ENCODE assay signal across 25 cellular contexts in genomic region chr19:1366899-1367870, GRCh38. TPM values are rescaled to one million over a fixed set of nuclear protein-coding genes. Genes with fewer than 3 reads are reported as not detected.
DNase-seq lines count a peak whose midpoint lies in the region; ATAC-seq and TF ChIP-seq lines count a peak whose summit lies in the region.
"Had no signal": no experiment of that assay in that cellular context is flagged by ENCODE, and none has a peak within 500 bp of the region (broad histone marks: within the 10 kb centered on the region; RNA-seq: fewer than 3 reads in every experiment).

No MANE protein-coding gene starts in this region.

- no peaks in the 10 kb centered on the region for H3K36me3 Mint-ChIP-seq in T-helper 17 cell (ENCODE audit: low read depth)
- H3K36me3 Mint-ChIP-seq in effector memory CD8-positive, alpha-beta T cell (ENCODE audit: insufficient read depth) = peaks cover 7% of the 10 kb centered on the region

- no peaks in the 10 kb centered on the region for H3K27me3 Mint-ChIP-seq in T-helper 17 cell
- H3K27me3 Mint-ChIP-seq in effector memory CD8-positive, alpha-beta T cell = no peaks in the 10 kb centered on the region
- H3K27me3 Mint-ChIP-seq: activated CD4-positive, alpha-beta T cell treated with anti-CD3 and anti-CD28 coated beads, Interleukin-2, amount 10 ng/mL, durations not matched to agents 24 days and 14 days; activated CD8-positive, alpha-beta memory T cell treated with anti-CD3 and anti-CD28 coated beads, Interleukin-2, amount 10 ng/mL, durations not matched to agents 7 days and 5 days; activated naive CD8-positive, alpha-beta T cell; T-cell had no signal

- peak; percentile 27 for DNase-seq in Right ventricle myocardium inferior (ENCODE audit: missing footprints)
- DNase-seq in left ventricle myocardium superior = no peak
- peak; percentile 88 for DNase-seq in foreskin melanocyte
- DNase-seq in T-helper 17 cell = no peak
- no peak for DNase-seq in SW 1271 (lab: John Stamatoyannopoulos, UW)
- DNase-seq in effector memory CD8-positive, alpha-beta T cell = no peak
- DNase-seq: activated CD4-positive, alpha-beta T cell treated with anti-CD3 and anti-CD28 coated beads, Interleukin-2, amount 10 ng/mL, durations not matched to agents 24 days and 14 days; activated CD8-positive, alpha-beta memory T cell treated with anti-CD3 and anti-CD28 coated beads, Interleukin-2, amount 10 ng/mL, durations not matched to agents 7 days and 5 days; kidney; mammary epithelial cell; NCI-H1436 treated with DMSO at 0.1 percent for 48 hours; NCI-H2171; NCI-H526; occipital lobe; SIG-M5; spleen; stimulated activated CD4-positive, alpha-beta T cell treated with anti-CD3 and anti-CD28 coated beads, Interleukin-4, amount 100 ng/mL, for 1 hour; stimulated activated naive CD8-positive, alpha-beta T cell treated with anti-CD3 and anti-CD28 coated beads, Interleukin-15, Interleukin-2, amounts not matched to agents 100 U/mL and 50 U/mL, for 24 hours; T-cell; tibial artery had no signal

- peaks cover 9% of the 10 kb centered on the region for H3K4me1 Mint-ChIP-seq in T-helper 17 cell
- peaks cover 0 to 13% of the 10 kb centered on the region in 2 donors for H3K4me1 Mint-ChIP-seq in effector memory CD8-positive, alpha-beta T cell (ENCODE audit: low read depth in 2 of 2)

- no peak overlapping the region for H3K27ac Mint-ChIP-seq in T-helper 17 cell
- no peak overlapping the region for H3K27ac Mint-ChIP-seq in effector memory CD8-positive, alpha-beta T cell
- H3K27ac Mint-ChIP-seq: activated CD4-positive, alpha-beta T cell treated with anti-CD3 and anti-CD28 coated beads, Interleukin-2, amount 10 ng/mL, durations not matched to agents 24 days and 14 days; activated CD8-positive, alpha-beta memory T cell treated with anti-CD3 and anti-CD28 coated beads, Interleukin-2, amount 10 ng/mL, durations not matched to agents 7 days and 5 days; activated naive CD8-positive, alpha-beta T cell; activated T-helper 2 cell treated with anti-CD3 and anti-CD28 coated beads, Interferon-gamma antibody, Interleukin-2, Interleukin-4, amounts not matched to agents 10 μg/mL and 5 μg/mL and 100 μg/mL, durations not matched to agents 14 hours and 24 hours and 36 hours; T-cell had no signal

- intact Hi-C loops in Right ventricle myocardium inferior (cut with DNase I) (no loop called here), left ventricle myocardium superior (cut with micrococcal nuclease) (no loop called here)

- no peak overlapping the region for H3K4me3 Mint-ChIP-seq in T-helper 17 cell
- H3K4me3 Mint-ChIP-seq in effector memory CD8-positive, alpha-beta T cell = no peak overlapping the region
- H3K4me3 Mint-ChIP-seq: activated CD4-positive, alpha-beta T cell treated with anti-CD3 and anti-CD28 coated beads, Interleukin-2, amount 10 ng/mL, durations not matched to agents 24 days and 14 days; activated CD8-positive, alpha-beta memory T cell treated with anti-CD3 and anti-CD28 coated beads, Interleukin-2, amount 10 ng/mL, durations not matched to agents 7 days and 5 days; activated naive CD8-positive, alpha-beta T cell; T-cell had no signal

- ATAC-seq in Right ventricle myocardium inferior (no peak), left ventricle myocardium superior (no peak), T-helper 17 cell (no peak), HG02571 (IDR thresholded peaks at IDR 0.05; ENCODE audit: unreplicated experiment) (no peak)
- ATAC-seq in effector memory CD8-positive, alpha-beta T cell (replicated peaks) = no peak
- ATAC-seq: activated CD8-positive, alpha-beta memory T cell treated with anti-CD3 and anti-CD28 coated beads, Interleukin-2, amount 10 ng/mL, durations not matched to agents 7 days and 5 days; HepG2; stimulated activated naive CD8-positive, alpha-beta T cell treated with anti-CD3 and anti-CD28 coated beads, Interleukin-15, Interleukin-2, amounts not matched to agents 100 U/mL and 50 U/mL, for 24 hours; T-cell had no signal

- H3K9me3 ChIP-seq in T-helper 17 cell (ENCODE audit: control insufficient read depth, low read length, poor library complexity, severe bottlenecking) = no peaks in the 10 kb centered on the region
- H3K9me3 ChIP-seq: spleen, tibial artery had no signal

- no peaks in the 10 kb centered on the region for H3K9me3 Mint-ChIP-seq in effector memory CD8-positive, alpha-beta T cell
- H3K9me3 Mint-ChIP-seq: activated CD4-positive, alpha-beta T cell treated with anti-CD3 and anti-CD28 coated beads, Interleukin-2, amount 10 ng/mL, durations not matched to agents 24 days and 14 days; activated T-helper 2 cell treated with anti-CD3 and anti-CD28 coated beads, Interferon-gamma antibody, Interleukin-2, Interleukin-4, amounts not matched to agents 10 μg/mL and 5 μg/mL and 100 μg/mL, durations not matched to agents 14 hours and 24 hours and 36 hours; T-cell had no signal

TF ChIP-seq in PFSK-1, 5 proteins besides CTCF, POLR2A, EP300 and RAD21:
- TF ChIP-seq FOXP2 (optimal IDR thresholded peaks at IDR 0.05; ENCODE audit: borderline replicate concordance, extremely low read depth, extremely low read length, insufficient read depth) (peak; percentile 29), REST (IDR thresholded peaks at IDR 0.05; ENCODE audit: insufficient read depth in 1 of 2, low read depth in 2 of 2, low read length in 2 of 2) (no peak)

RNA-seq across cellular contexts. Expression of gene NDUFS7, which starts 16.5 kb away (rescaled TPM):
- total RNA-seq in Right ventricle myocardium inferior = 443 TPM
- 461 TPM for total RNA-seq in left ventricle myocardium superior
- 475 TPM for polyA plus RNA-seq in PFSK-1 (2012; ENCODE audit: insufficient read length, low read depth)
- total RNA-seq in T-helper 17 cell = 10 to 100 TPM; 50.9 to 54.7 TPM

RNA-seq across cellular contexts. Expression of gene GAMT, which starts 34.2 kb away (rescaled TPM):
- total RNA-seq in Right ventricle myocardium inferior (85.8 TPM), left ventricle myocardium superior (92.5 TPM), T-helper 17 cell (1 to 10 TPM; 9.0 to 9.9 TPM)
- 160 TPM for polyA plus RNA-seq in PFSK-1 (2012; ENCODE audit: insufficient read length, low read depth)

RNA-seq across cellular contexts. Expression of gene DAZAP1, which starts 40.2 kb away (rescaled TPM):
- 88.4 TPM for total RNA-seq in Right ventricle myocardium inferior
- 96.7 TPM for total RNA-seq in left ventricle myocardium superior
- polyA plus RNA-seq in PFSK-1 (2012; ENCODE audit: insufficient read length, low read depth) = 189 TPM
- 100 to 1,000 TPM; 148 to 163 TPM for total RNA-seq in T-helper 17 cell

Comparison
In these comparisons a context has a peak if more than half of its experiments do, and no peak if none do; other contexts are left out.
1. DNase-seq: peak in Right ventricle myocardium inferior (single experiment) and foreskin melanocyte (single experiment); none in left ventricle myocardium superior (single experiment), T-helper 17 cell (0 of 3), SW 1271 (0 of 2) and effector memory CD8-positive, alpha-beta T cell (0 of 3).